1 cellular context compared by ENCODE assay signal in the genomic region with DNA sequence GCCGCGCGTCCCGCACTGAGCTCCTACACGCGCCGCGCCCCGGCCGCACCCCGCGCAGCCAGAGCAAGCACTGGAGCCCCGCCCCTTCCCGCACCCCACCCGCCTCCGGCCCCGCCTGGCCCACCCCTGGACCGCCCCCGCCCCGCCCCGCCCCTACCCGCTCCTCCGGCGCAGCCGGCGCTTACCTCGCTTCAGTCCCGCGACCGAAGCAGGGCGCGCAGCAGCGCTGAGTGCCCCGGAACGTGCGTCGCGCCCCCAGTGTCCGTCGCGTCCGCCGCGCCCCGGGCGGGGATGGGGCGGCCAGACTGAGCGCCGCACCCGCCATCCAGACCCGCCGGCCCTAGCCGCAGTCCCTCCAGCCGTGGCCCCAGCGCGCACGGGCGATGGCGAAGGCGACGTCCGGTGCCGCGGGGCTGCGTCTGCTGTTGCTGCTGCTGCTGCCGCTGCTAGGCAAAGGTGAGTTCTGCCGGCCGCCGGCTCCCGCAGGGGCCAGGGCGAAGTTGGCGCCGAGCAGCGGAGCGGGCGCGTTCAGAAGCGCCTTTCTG.
TF ChIP-seq lines count a peak whose summit lies in the region.

Gene RET, plus strand, starts transcription at position 194 of the 545 bp plus-strand sequence. Its CDS starts 190 bp downstream, at position 384.

TF ChIP-seq in WTC11, 78 proteins besides CTCF, POLR2A, EP300 and RAD21 (continued from another document):
- TF ChIP-seq PRDM15 (CRISPR knock-in tag; IDR thresholded peaks at IDR 0.05) (no peak), TCF7 (CRISPR knock-in tag; IDR thresholded peaks at IDR 0.05; ENCODE audit: low read depth) (0 out of 2 replicates have a peak, but pooled peaks have one; percentile 53), PREB (CRISPR knock-in tag; IDR thresholded peaks at IDR 0.05; ENCODE audit: borderline replicate concordance) (no peak), ZNF232 (CRISPR knock-in tag; IDR thresholded peaks at IDR 0.05) (0 out of 2 replicates have a peak, but pooled peaks have one; percentile 34), HMGXB4 (CRISPR knock-in tag; IDR thresholded peaks at IDR 0.05) (peak; percentile 77; the same call in 1 of the 2 replicates), HMGA2 (CRISPR knock-in tag; IDR thresholded peaks at IDR 0.05) (no peak), ETV6 (CRISPR knock-in tag; IDR thresholded peaks at IDR 0.05) (peak; percentile 75), SP1 (CRISPR knock-in tag; conservative IDR thresholded peaks at IDR 0.05) (peak; percentile 55; the same call in 1 of the 2 replicates), NFE2L1 (CRISPR knock-in tag; IDR thresholded peaks at IDR 0.05) (0 out of 2 replicates have a peak, but pooled peaks have one; percentile 40), FOXK1 (CRISPR knock-in tag; IDR thresholded peaks at IDR 0.05) (peak; percentile 61; the same call in 1 of the 2 replicates)
